ENCODE assay signal across 8 cellular contexts in the genomic region with DNA sequence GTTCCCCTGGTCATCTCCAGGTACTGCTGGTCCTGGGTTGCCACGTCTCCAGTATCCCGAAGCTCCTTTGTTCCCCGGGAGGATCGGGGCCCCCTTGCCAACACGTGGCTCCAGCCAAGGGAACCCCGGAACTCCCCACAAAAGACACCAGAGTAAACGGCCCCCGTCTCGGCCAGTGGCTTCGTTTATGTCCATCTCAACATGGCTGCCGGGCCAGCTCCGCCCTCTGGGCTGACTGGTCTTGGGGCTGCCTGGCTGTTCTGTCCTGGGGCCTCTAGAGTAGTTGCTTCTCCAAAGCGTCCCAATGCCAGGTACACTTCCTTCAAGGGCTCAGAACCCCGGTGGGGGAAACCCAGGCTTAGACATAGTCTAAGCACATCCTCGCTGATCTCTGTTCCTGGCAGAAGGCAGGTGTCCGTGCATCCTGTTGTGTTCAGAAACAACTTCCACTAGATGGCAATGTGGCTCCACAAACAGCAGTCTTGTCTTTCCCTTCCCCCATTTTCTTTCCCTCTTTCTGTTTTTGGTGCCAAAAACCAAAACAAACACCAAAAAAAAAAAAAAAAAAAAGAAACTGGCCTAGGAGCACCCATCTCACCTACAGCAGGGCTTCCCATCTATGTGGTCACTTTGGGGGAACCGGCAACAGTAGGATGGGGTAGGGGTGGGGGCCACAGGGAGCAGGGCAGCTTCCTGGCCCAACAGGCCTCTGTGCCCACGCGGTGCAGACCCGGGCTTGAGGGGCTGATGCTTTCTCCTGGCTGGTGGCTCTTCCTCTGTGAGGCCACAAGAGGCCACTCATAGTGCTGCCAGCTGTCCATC. TPM values are rescaled to one million over a fixed set of nuclear protein-coding genes. Genes with fewer than 3 reads are reported as not detected.
DNase-seq lines count a peak whose midpoint lies in the region; ATAC-seq and TF ChIP-seq lines count a peak whose summit lies in the region.

No MANE protein-coding gene starts in this region.

- POLR2A ChIA-PET in activated B cell treated with CpG ODN at 0.5 μM for 24 hours (lab: Charles Lee) = interaction anchor here (0.6 kb wide), 1 partner anchor 226 kb away, joined by 3 read pairs; no protein-coding TSS in a partner anchor

- H3K27ac ChIP-seq in coronary artery = peak overlapping the region; percentile 86 to 92

- DNase-seq in ACHN = peak; percentile 33
- DNase-seq in activated B cell treated with CpG ODN at 0.5 μM for 24 hours = peak; percentile 18
- peak; percentile 87 for DNase-seq in coronary artery (ENCODE audit: low spot score)
- DNase-seq in medulla oblongata (ENCODE audit: extremely low spot score) = peak; percentile 89
- peak; percentile 48 to 52 for DNase-seq in stimulated activated CD8-positive, alpha-beta memory T cell treated with anti-CD3 and anti-CD28 coated beads, Interleukin-7, amount 100 ng/mL, for 4 hours (ENCODE audit: low read depth in 2 of 2)
- DNase-seq in GDM1 (lab: John Stamatoyannopoulos, UW) = no peak

- peaks cover 49% of the 10 kb centered on the region for H3K4me1 Mint-ChIP-seq in activated B cell treated with CpG ODN at 0.5 μM for 24 hours

- peak overlapping the region; percentile 66 for H3K4me3 Mint-ChIP-seq in activated B cell treated with CpG ODN at 0.5 μM for 24 hours

- CTCF ChIA-PET in activated B cell treated with CpG ODN at 0.5 μM for 24 hours (lab: Charles Lee) = interaction anchor here (0.7 to 4.3 kb wide), 6 partner anchors 30 to 1261 kb away, joined by 3 to 21 read pairs (median 3); a partner anchor contains a TSS

- H3K27me3 Mint-ChIP-seq in activated B cell treated with CpG ODN at 0.5 μM for 24 hours = no peaks in the 10 kb centered on the region

- H3K36me3 Mint-ChIP-seq in activated B cell treated with CpG ODN at 0.5 μM for 24 hours (ENCODE audit: low read depth) = peaks cover 2% of the 10 kb centered on the region

- in situ Hi-C loops in ACHN (cut with HindIII; ENCODE audit: low pct_ligation_motif_present, low pct_unique_long_range_greater_than_20kb, low sequenced_read_pairs) = no loop called here

- intact Hi-C loops in activated B cell treated with CpG ODN at 0.5 μM for 24 hours (cut with micrococcal nuclease) = no loop called here

- H3K27ac Mint-ChIP-seq in activated B cell treated with CpG ODN at 0.5 μM for 24 hours = peak overlapping the region; percentile 89

- H3K9me3 Mint-ChIP-seq in activated B cell treated with CpG ODN at 0.5 μM for 24 hours = no peaks in the 10 kb centered on the region

- TF ChIP-seq CTCF in activated B cell treated with CpG ODN at 0.5 μM for 24 hours (IDR thresholded peaks at IDR 0.05) (no peak), coronary artery (IDR thresholded peaks at IDR 0.05) (peak; percentile 60)

- H3K4me3 ChIP-seq in coronary artery = peak overlapping the region; percentile 75

- ATAC-seq in GM19035 (IDR thresholded peaks at IDR 0.05; ENCODE audit: unreplicated experiment) = peak; percentile 65
- ATAC-seq in HG03280 (IDR thresholded peaks at IDR 0.05; ENCODE audit: unreplicated experiment) = peak; percentile 61
- peak; percentile 72 for ATAC-seq in activated B cell treated with CpG ODN at 0.5 μM for 24 hours (ENCODE audit: low read depth)

RNA-seq across cellular contexts. Expression of a gene that starts 35.3 kb away (rescaled TPM):
- total RNA-seq in activated B cell treated with CpG ODN at 0.5 μM for 24 hours = 30.0 and 41.0 TPM in 2 replicates
